8 cellular contexts compared by ENCODE assay signal in genomic region chr1:11012260-11013159, GRCh38. TPM values are rescaled to one million over a fixed set of nuclear protein-coding genes. Genes with fewer than 3 reads are reported as not detected.
DNase-seq lines count a peak whose midpoint lies in the region; ATAC-seq, FAIRE-seq and TF ChIP-seq lines count a peak whose summit lies in the region.

Gene TARDBP (plus strand): TSS chr1:11012654. CDS start chr1:11013728, 1,074 bp downstream.

- H3K27me3 ChIP-seq in right atrium auricular region, result no peaks in the 10 kb centered on the region

- H3K36me3 ChIP-seq in right atrium auricular region, result peaks cover 41% of the 10 kb centered on the region

- DNase-seq in NCI-H1694 treated with DMSO at 0.1 percent for 48 hours (lab: John Stamatoyannopoulos, UW) (peak; percentile 69), T-helper 2 cell (peak; percentile 80 to 93 (median 87)), right atrium auricular region (ENCODE audit: low spot score) (peak; percentile 88), pulmonary artery endothelial cell (ENCODE audit: low read depth, low spot score) (peak; percentile 53), urothelium cell line (ENCODE audit: low spot score) (peak; percentile 98)

- peak within 1 kb of the TSS; percentile 76 to 92 for H3K4me3 ChIP-seq in right atrium auricular region

- TF ChIP-seq CTCF in right atrium auricular region (IDR thresholded peaks at IDR 0.05), result no peak

- H3K27ac ChIP-seq in angular gyrus (ENCODE audit: low read depth, low read length) (peak within 1 kb of the TSS; percentile 99), right atrium auricular region (peak within 1 kb of the TSS; percentile 91 to 94)

- no peaks in the 10 kb centered on the region for H3K9me3 ChIP-seq in right atrium auricular region

- H3K4me1 ChIP-seq in right atrium auricular region, result peaks cover 0 to 36% of the 10 kb centered on the region in 2 donors

- no peak for FAIRE-seq in urothelium cell line (lab: Jason Lieb, UNC)

- ATAC-seq in GM18502 (IDR thresholded peaks at IDR 0.05; ENCODE audit: poor library complexity, unreplicated experiment), result peak; percentile 89
- peak; percentile 93 for ATAC-seq in HG02938 (IDR thresholded peaks at IDR 0.05; ENCODE audit: unreplicated experiment)

RNA-seq across cellular contexts. Expression of gene TARDBP, which starts in this region (rescaled TPM):
- total RNA-seq in right atrium auricular region (10 to 100 TPM; 60.8 to 64.6 TPM), pulmonary artery endothelial cell (86.8 and 158 TPM in 2 replicates)

Comparison
In these comparisons a context has a peak if more than half of its experiments do, and no peak if none do; other contexts are left out.
1. Peak in every context shown above with its lines: DNase-seq, ATAC-seq, H3K4me3 ChIP-seq and H3K27ac ChIP-seq.